Comparison of ENCODE assay signal across 1 cellular context in the genomic region with DNA sequence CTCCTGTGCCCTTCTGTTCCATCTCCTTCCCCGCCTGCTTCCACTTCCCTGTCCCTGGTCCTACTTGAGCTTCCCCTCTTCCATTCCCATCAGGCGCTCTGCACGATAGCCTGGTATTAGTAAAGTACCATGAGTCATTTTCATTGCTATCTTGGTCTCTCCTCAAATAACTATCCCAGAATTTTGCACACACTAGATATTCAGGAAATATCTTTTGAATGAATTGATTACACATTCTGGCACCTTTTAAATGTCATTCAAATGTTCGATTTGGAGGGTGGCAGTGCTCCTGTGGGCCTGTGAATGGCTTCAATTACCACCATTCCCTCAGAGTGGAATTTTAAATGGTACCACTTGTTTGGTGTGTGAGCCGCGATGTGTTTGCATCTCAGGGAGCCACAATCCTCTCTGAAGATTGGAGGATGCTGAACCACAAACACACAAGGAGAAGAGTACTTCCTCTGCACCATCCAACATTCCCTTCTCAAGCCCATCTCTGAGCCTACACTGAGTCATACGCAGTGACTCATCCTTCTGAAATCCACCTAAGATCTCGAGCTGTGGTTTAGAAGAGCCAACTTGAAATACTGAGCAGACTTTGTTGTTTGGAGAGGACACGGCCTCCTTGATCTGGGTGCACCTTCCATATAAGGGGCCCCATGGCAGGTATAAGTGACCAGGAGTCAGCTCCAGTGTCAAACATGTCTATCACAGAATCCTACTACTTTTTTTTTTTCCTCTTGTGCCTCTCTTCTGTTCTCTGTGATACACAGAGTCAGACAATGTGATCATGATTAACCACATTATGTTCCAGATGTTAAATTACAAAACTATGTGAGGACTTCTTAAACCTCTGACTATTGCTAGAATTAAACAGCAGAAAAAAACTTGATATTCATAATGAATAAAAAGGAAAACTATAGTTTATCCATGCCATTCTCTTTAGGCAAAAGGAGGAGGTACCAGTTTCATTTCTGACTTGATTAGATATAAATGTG.
TF ChIP-seq lines count a peak whose summit lies in the region.

No MANE protein-coding gene starts in this region.

TF ChIP-seq in HCT116, 20 proteins besides CTCF, POLR2A, EP300 and RAD21 (continued from another document):
- TF ChIP-seq, protein P1, sequence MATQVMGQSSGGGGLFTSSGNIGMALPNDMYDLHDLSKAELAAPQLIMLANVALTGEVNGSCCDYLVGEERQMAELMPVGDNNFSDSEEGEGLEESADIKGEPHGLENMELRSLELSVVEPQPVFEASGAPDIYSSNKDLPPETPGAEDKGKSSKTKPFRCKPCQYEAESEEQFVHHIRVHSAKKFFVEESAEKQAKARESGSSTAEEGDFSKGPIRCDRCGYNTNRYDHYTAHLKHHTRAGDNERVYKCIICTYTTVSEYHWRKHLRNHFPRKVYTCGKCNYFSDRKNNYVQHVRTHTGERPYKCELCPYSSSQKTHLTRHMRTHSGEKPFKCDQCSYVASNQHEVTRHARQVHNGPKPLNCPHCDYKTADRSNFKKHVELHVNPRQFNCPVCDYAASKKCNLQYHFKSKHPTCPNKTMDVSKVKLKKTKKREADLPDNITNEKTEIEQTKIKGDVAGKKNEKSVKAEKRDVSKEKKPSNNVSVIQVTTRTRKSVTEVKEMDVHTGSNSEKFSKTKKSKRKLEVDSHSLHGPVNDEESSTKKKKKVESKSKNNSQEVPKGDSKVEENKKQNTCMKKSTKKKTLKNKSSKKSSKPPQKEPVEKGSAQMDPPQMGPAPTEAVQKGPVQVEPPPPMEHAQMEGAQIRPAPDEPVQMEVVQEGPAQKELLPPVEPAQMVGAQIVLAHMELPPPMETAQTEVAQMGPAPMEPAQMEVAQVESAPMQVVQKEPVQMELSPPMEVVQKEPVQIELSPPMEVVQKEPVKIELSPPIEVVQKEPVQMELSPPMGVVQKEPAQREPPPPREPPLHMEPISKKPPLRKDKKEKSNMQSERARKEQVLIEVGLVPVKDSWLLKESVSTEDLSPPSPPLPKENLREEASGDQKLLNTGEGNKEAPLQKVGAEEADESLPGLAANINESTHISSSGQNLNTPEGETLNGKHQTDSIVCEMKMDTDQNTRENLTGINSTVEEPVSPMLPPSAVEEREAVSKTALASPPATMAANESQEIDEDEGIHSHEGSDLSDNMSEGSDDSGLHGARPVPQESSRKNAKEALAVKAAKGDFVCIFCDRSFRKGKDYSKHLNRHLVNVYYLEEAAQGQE (IDR thresholded peaks at IDR 0.05; ENCODE audit: low read depth) = no peak
- TF ChIP-seq EGR1 (IDR thresholded peaks at IDR 0.05; ENCODE audit: low read depth) = no peak
- TF ChIP-seq SP1 (IDR thresholded peaks at IDR 0.05; ENCODE audit: low read depth) = peak; percentile 82
- peak; percentile 86 for TF ChIP-seq SIN3A (IDR thresholded peaks at IDR 0.05; ENCODE audit: low read depth)
- peak; percentile 64; the same call in 1 of the 2 replicates for TF ChIP-seq ATF3 (IDR thresholded peaks at IDR 0.05)
- peak; percentile 96 for TF ChIP-seq TCF7L2 (IDR thresholded peaks at IDR 0.05; ENCODE audit: borderline replicate concordance, extremely low read depth, insufficient read depth, insufficient read length)
- no peak for TF ChIP-seq EZH2phosphoT487 (IDR thresholded peaks at IDR 0.05; ENCODE audit: borderline replicate concordance)
- TF ChIP-seq POLR2AphosphoS5 (IDR thresholded peaks at IDR 0.05; ENCODE audit: low read depth, low read length) = peak; percentile 58; the same call in 1 of the 2 replicates
- no peak for TF ChIP-seq EZH2 (IDR thresholded peaks at IDR 0.05)
- TF ChIP-seq JUND (IDR thresholded peaks at IDR 0.05) = peak; percentile 99
- no peak for TF ChIP-seq ZBTB33 (IDR thresholded peaks at IDR 0.05; ENCODE audit: extremely low read depth, insufficient replicate concordance, low read length)
- no peak for TF ChIP-seq ELF1 (IDR thresholded peaks at IDR 0.05; ENCODE audit: borderline replicate concordance, low read depth)
- TF ChIP-seq MAX (IDR thresholded peaks at IDR 0.05) = peak; percentile 41; the same call in 1 of the 2 replicates
- peak; percentile 100 for TF ChIP-seq FOSL1 (IDR thresholded peaks at IDR 0.05; ENCODE audit: low read depth)
- no peak for TF ChIP-seq ZFX (IDR thresholded peaks at IDR 0.05)
- TF ChIP-seq ZNF274 (IDR thresholded peaks at IDR 0.05; ENCODE audit: low read depth, low read length) = no peak
- TF ChIP-seq CBX3 (IDR thresholded peaks at IDR 0.05; ENCODE audit: low read depth) = peak; percentile 85
- no peak; the same call in 1 of the 2 replicates for TF ChIP-seq CEBPB (IDR thresholded peaks at IDR 0.05; ENCODE audit: low read depth)
- TF ChIP-seq YY1 (IDR thresholded peaks at IDR 0.05; ENCODE audit: extremely low read depth, insufficient replicate concordance, low read depth, low read length) = peak; percentile 79
